Comparison of ENCODE assay signal across 12 cellular contexts in genomic region chr17:41915566-41915965, GRCh38. TPM values are rescaled to one million over a fixed set of nuclear protein-coding genes. Genes with fewer than 3 reads are reported as not detected.
DNase-seq lines count a peak whose midpoint lies in the region; ATAC-seq, FAIRE-seq and TF ChIP-seq lines count a peak whose summit lies in the region.
"Had no signal": no experiment of that assay in that cellular context is flagged by ENCODE, and none has a peak within 500 bp of the region (broad histone marks: within the 10 kb centered on the region; RNA-seq: fewer than 3 reads in every experiment).

No MANE protein-coding gene starts in this region.

- H3K9me1 ChIP-seq in K562 (ENCODE audit: control insufficient read depth, insufficient read depth, low read length), result peaks cover 10% of the 10 kb centered on the region

- H3K9me3 ChIP-seq in CD4-positive, CD25-positive, alpha-beta regulatory T cell (ENCODE audit: control insufficient read depth in 2 of 2, low read length in 2 of 2), result no peaks in the 10 kb centered on the region
- no peaks in the 10 kb centered on the region for H3K9me3 ChIP-seq in K562 (replicated peaks; ENCODE audit: control insufficient read depth, insufficient read depth, low read depth, low read length)
- no peaks in the 10 kb centered on the region for H3K9me3 ChIP-seq in naive thymus-derived CD4-positive, alpha-beta T cell (ENCODE audit: control insufficient read depth in 2 of 3, low read length in 3 of 3)
- H3K9me3 ChIP-seq: body of pancreas, spleen had no signal

- TF ChIP-seq CTCF in HFFc6 (IDR thresholded peaks at IDR 0.05), result no peak
- no peak for TF ChIP-seq CTCF in K562 (IDR thresholded peaks at IDR 0.05 in 2 of 3, conservative IDR thresholded peaks at IDR 0.05 in 1 of 3; ENCODE audit: insufficient read depth in 2 of 3, low read depth in 1 of 3, low read length in 3 of 3)
- no peak for TF ChIP-seq CTCF in GM10266 (IDR thresholded peaks at IDR 0.05; ENCODE audit: control insufficient read depth, insufficient read depth, low read depth, missing control alignments)

- no peaks in the 10 kb centered on the region for H3K27me3 ChIP-seq in CD4-positive, CD25-positive, alpha-beta regulatory T cell (ENCODE audit: control insufficient read depth, insufficient read depth, low read length)
- H3K27me3 ChIP-seq in K562 (ENCODE audit: control insufficient read depth in 2 of 2, insufficient read depth in 2 of 2, low read length in 2 of 2), result no peaks in the 10 kb centered on the region
- H3K27me3 ChIP-seq in naive thymus-derived CD4-positive, alpha-beta T cell (ENCODE audit: control insufficient read depth in 2 of 2, insufficient read depth in 2 of 2, low read length in 2 of 2), result no peaks in the 10 kb centered on the region
- H3K27me3 ChIP-seq: body of pancreas, spleen had no signal

- peaks cover 39% of the 10 kb centered on the region for H3K4me1 ChIP-seq in CD4-positive, CD25-positive, alpha-beta regulatory T cell (ENCODE audit: control insufficient read depth, insufficient read depth, low read length, poor library complexity, severe bottlenecking)
- peaks cover 41% of the 10 kb centered on the region in 2 experiments for H3K4me1 ChIP-seq in K562 (replicated peaks in 1 of 2; ENCODE audit: control insufficient read depth in 2 of 2, insufficient read depth in 2 of 2, low read length in 2 of 2)
- H3K4me1 ChIP-seq in naive thymus-derived CD4-positive, alpha-beta T cell (ENCODE audit: control insufficient read depth in 2 of 2, insufficient read depth in 2 of 2, low read length in 2 of 2), result peaks cover 8 to 14% of the 10 kb centered on the region in 2 donors

- H3K4me3 Mint-ChIP-seq in CD4-positive, CD25-positive, alpha-beta regulatory T cell, result peak overlapping the region in 3 of 4 donors; percentile 64 to 89 (median 85)
- H3K4me3 Mint-ChIP-seq in HFFc6, result peak overlapping the region; percentile 97
- peak overlapping the region in 7 of 10 donors; percentile 7 to 83 (median 48) for H3K4me3 Mint-ChIP-seq in naive thymus-derived CD4-positive, alpha-beta T cell

- BruUV-seq in K562 (replicated peaks; lab: Mats Ljungman, UMichigan), result no TSS peak

- POLR2A ChIA-PET in K562 (lab: Yijun Ruan, JAX), result interaction anchor here (1.0 kb wide), 2 partner anchors 11 to 50 kb away, joined by 3 read pairs; partner anchors contain the start of gene KLHL11
- POLR2A ChIA-PET in naive thymus-derived CD4-positive, alpha-beta T cell (lab: Charles Lee), result interaction anchor here (0.6 to 1.3 kb wide), 2 partner anchors 15 to 18 kb away, joined by 3 to 5 read pairs; partner anchors contain the start of gene ODAD4

- H4K20me1 ChIP-seq in K562 (replicated peaks; ENCODE audit: control insufficient read depth, insufficient read depth, low read length), result peaks cover 25% of the 10 kb centered on the region

- intact Hi-C loops in K562 (cut with micrococcal nuclease), result loop anchor here (5.0 kb wide), 1 partner anchor 42 kb away; no protein-coding TSS in a partner anchor
- intact Hi-C loops in naive thymus-derived CD4-positive, alpha-beta T cell (cut with micrococcal nuclease), result loop anchor here in 1 of 2 donors (5.0 kb wide), 1 partner anchor 267 kb away; the partner anchor contains the start of gene KCNH4

- H3K4me3 ChIP-seq in CD4-positive, CD25-positive, alpha-beta regulatory T cell (ENCODE audit: low read depth, low read length), result no peak overlapping the region
- H3K4me3 ChIP-seq in K562, result no peak overlapping the region
- H3K4me3 ChIP-seq in naive thymus-derived CD4-positive, alpha-beta T cell (ENCODE audit: low read length), result no peak overlapping the region
- H3K4me3 ChIP-seq: body of pancreas, spleen had no signal

- H3K27ac Mint-ChIP-seq in CD4-positive, CD25-positive, alpha-beta regulatory T cell, result peak overlapping the region in 2 of 3 donors; percentile 26 to 52
- H3K27ac Mint-ChIP-seq in HFFc6, result peak overlapping the region; percentile 73
- peak overlapping the region in 4 of 9 donors; percentile 31 to 80 (median 59) for H3K27ac Mint-ChIP-seq in naive thymus-derived CD4-positive, alpha-beta T cell

- no peak for TF ChIP-seq RAD21 in K562 (CRISPR knock-in tag; conservative IDR thresholded peaks at IDR 0.05 in 1 of 2, IDR thresholded peaks at IDR 0.05 in 1 of 2)

- peaks cover 29% of the 10 kb centered on the region for H3K36me3 ChIP-seq in CD4-positive, CD25-positive, alpha-beta regulatory T cell (ENCODE audit: control insufficient read depth, insufficient read depth, low read length)
- H3K36me3 ChIP-seq in K562 (ENCODE audit: control insufficient read depth, insufficient read depth, low read length), result peaks cover 68% of the 10 kb centered on the region
- peaks cover 7 to 42% (median 9%) of the 10 kb centered on the region in 3 experiments for H3K36me3 ChIP-seq in naive thymus-derived CD4-positive, alpha-beta T cell (ENCODE audit: control insufficient read depth in 2 of 3, insufficient read depth in 3 of 3, low read length in 3 of 3)

- H3K36me3 Mint-ChIP-seq in CD4-positive, CD25-positive, alpha-beta regulatory T cell, result peaks cover 13% of the 10 kb centered on the region
- peaks cover 37% of the 10 kb centered on the region for H3K36me3 Mint-ChIP-seq in HFFc6 (ENCODE audit: low read depth)
- peaks cover 0 to 23% (median 5%) of the 10 kb centered on the region in 5 donors for H3K36me3 Mint-ChIP-seq in naive thymus-derived CD4-positive, alpha-beta T cell

- H3K27me3 Mint-ChIP-seq in CD4-positive, CD25-positive, alpha-beta regulatory T cell, result no peaks in the 10 kb centered on the region
- H3K27me3 Mint-ChIP-seq in HFFc6 (ENCODE audit: insufficient read depth), result peaks cover 3% of the 10 kb centered on the region
- no peaks in the 10 kb centered on the region for H3K27me3 Mint-ChIP-seq in naive thymus-derived CD4-positive, alpha-beta T cell

- peaks cover 68% of the 10 kb centered on the region for H3K79me2 ChIP-seq in K562 (ENCODE audit: control insufficient read depth, insufficient read depth, low read length)

- no peak for FAIRE-seq in K562 (lab: Jason Lieb, UNC)

- no peak overlapping the region for H3K27ac ChIP-seq in CD4-positive, CD25-positive, alpha-beta regulatory T cell (ENCODE audit: insufficient read depth, low read length, poor library complexity, severe bottlenecking)
- no peak overlapping the region for H3K27ac ChIP-seq in K562 (ENCODE audit: extremely low read depth, low read depth, low read length)
- no peak overlapping the region for H3K27ac ChIP-seq in naive thymus-derived CD4-positive, alpha-beta T cell (ENCODE audit: low read depth, low read length)
- H3K27ac ChIP-seq: spleen had no signal

- CTCF ChIA-PET in K562 (lab: Yijun Ruan, JAX; ENCODE audit: low intra/inter-chr PET ratio), result interaction anchor here (0.6 kb wide), 1 partner anchor 268 kb away, joined by 4 read pairs; no protein-coding TSS in a partner anchor
- CTCF ChIA-PET in naive thymus-derived CD4-positive, alpha-beta T cell (lab: Charles Lee), result no interaction called here

- no peak for TF ChIP-seq POLR2A in K562 (conservative IDR thresholded peaks at IDR 0.05)

- no peak for DNase-seq in CD4-positive, CD25-positive, alpha-beta regulatory T cell
- DNase-seq in HFFc6 (no peak), K562 (ENCODE audit: extremely low read depth in 1 of 4, low spot score in 3 of 4) (no peak), AG20443 (ENCODE audit: low spot score) (no peak), GM10266 (ENCODE audit: extremely low spot score) (no peak)
- DNase-seq in naive thymus-derived CD4-positive, alpha-beta T cell, result no peak
- DNase-seq in effector CD4-positive, alpha-beta T cell, result no peak
- DNase-seq: body of pancreas, NCI-H1417 treated with DMSO at 0.1 percent for 48 hours, NCI-H748 treated with DMSO at 0.1 percent for 48 hours, spleen had no signal

- no peaks in the 10 kb centered on the region for H3K9me3 Mint-ChIP-seq in CD4-positive, CD25-positive, alpha-beta regulatory T cell
- no peaks in the 10 kb centered on the region for H3K9me3 Mint-ChIP-seq in HFFc6
- no peaks in the 10 kb centered on the region for H3K9me3 Mint-ChIP-seq in naive thymus-derived CD4-positive, alpha-beta T cell

- in situ Hi-C loops in K562 (cut with MboI), result no loop called here

- H3K4me2 ChIP-seq in K562 (ENCODE audit: insufficient read depth, low read length), result 0 out of 2 replicates have a peak overlapping the region, but pooled peaks have one; percentile 41

- WGBS in K562 (ENCODE audit: insufficient coverage, low coverage, missing lambda C conversion rate), result 50% methylated on average over 2 of the region's 2 CpGs

- H2AFZ ChIP-seq in K562 (ENCODE audit: low read depth, low read length), result no peak overlapping the region

- peak overlapping the region; percentile 27 to 73; a peak in 3 of 4 replicates for H3K9ac ChIP-seq in K562 (ENCODE audit: insufficient read depth in 1 of 2, low read depth in 2 of 2, low read length in 2 of 2)

- peaks cover 18 to 47% (median 30%) of the 10 kb centered on the region in 4 donors for H3K4me1 Mint-ChIP-seq in CD4-positive, CD25-positive, alpha-beta regulatory T cell
- peaks cover 74% of the 10 kb centered on the region for H3K4me1 Mint-ChIP-seq in HFFc6 (ENCODE audit: low read depth)
- peaks cover 29 to 49% (median 37%) of the 10 kb centered on the region in 7 donors for H3K4me1 Mint-ChIP-seq in naive thymus-derived CD4-positive, alpha-beta T cell

- ATAC-seq in CD4-positive, CD25-positive, alpha-beta regulatory T cell (ENCODE audit: low read depth in 2 of 2), result no peak
- no peak for ATAC-seq in K562
- ATAC-seq in naive thymus-derived CD4-positive, alpha-beta T cell, result no peak
- ATAC-seq in HG02973 (IDR thresholded peaks at IDR 0.05; ENCODE audit: unreplicated experiment), result no peak
- ATAC-seq: body of pancreas had no signal

- no peak for TF ChIP-seq EP300 in K562 (IDR thresholded peaks at IDR 0.05; ENCODE audit: low read length)

RNA-seq across cellular contexts. Expression of gene ACLY, which starts 3.2 kb away (rescaled TPM):
- total RNA-seq in CD4-positive, CD25-positive, alpha-beta regulatory T cell, result 76.3 TPM
- 10 to 100 TPM; 50.3 to 56.8 (median 55.6) TPM for polyA plus RNA-seq in CD4-positive, CD25-positive, alpha-beta regulatory T cell
- total RNA-seq in HFFc6 (2021; fragmentation: NEBNext Ultra II Directional; extraction: Animal tissue kit (Norgen Biotek cat#: 25700)), result 100 to 1,000 TPM; 254 to 315 (median 279) TPM
- 153 and 277 TPM in 2 replicates for total RNA-seq in K562 (2011; cell fraction: chromatin; rRNA removed; ENCODE audit: low replicate concordance)
- 161 TPM in 2 replicates for total RNA-seq in K562 (2011; cell fraction: nucleolus; rRNA removed)
- total RNA-seq in K562 (2011; cell fraction: nucleoplasm; rRNA removed), result 163 and 174 TPM in 2 replicates
- total RNA-seq in K562 (2014; rRNA removed) (114 and 123 TPM in 2 replicates), K562 (2014; rRNA removed; fragmentation: Illumina TruSeq; extraction: Trizol) (112 and 125 TPM in 2 replicates), K562 (2015; rRNA removed; fragmentation: Illumina TruSeq; extraction: Trizol) (129 and 131 TPM in 2 replicates), K562 (2021) (261 and 280 TPM in 2 replicates)
- polyA plus RNA-seq in K562 (2011; rRNA removed) (163 and 165 TPM in 2 replicates), K562 (2014; fragmentation: Illumina TruSeq; extraction: Trizol) (194 and 206 TPM in 2 replicates), K562 (2014; fragmentation: Nextera tagmentation; extraction: Ambion mirVana) (10 to 100 TPM; 42.9 to 58.5 TPM), K562 (2014; rRNA removed) (120 and 129 TPM in 2 replicates)
- polyA plus RNA-seq in K562 (2011; cell fraction: cytosol; rRNA removed), result 156 and 184 TPM in 2 replicates
- 114 and 149 TPM in 2 replicates for polyA plus RNA-seq in K562 (2011; cell fraction: nucleus; rRNA removed)
- polyA plus RNA-seq in K562 (2012), result 94.5 and 161 TPM in 2 replicates
- 244 and 312 TPM in 2 replicates for polyA minus RNA-seq in K562 (2011; rRNA and poly(A)+ RNA removed)
- polyA minus RNA-seq in K562 (2011; cell fraction: cytosol; rRNA and poly(A)+ RNA removed), result 258 TPM in 2 replicates
- 49.9 and 63.5 TPM in 2 replicates for polyA minus RNA-seq in K562 (2011; cell fraction: nucleus; rRNA and poly(A)+ RNA removed)
- total RNA-seq in naive thymus-derived CD4-positive, alpha-beta T cell, result 100 to 1,000 TPM in 1 of 5 experiments, 10 to 100 TPM in 4; 59.2 to 154 (median 70.8) TPM
- 10 to 100 TPM; 42.7 to 51.9 TPM for polyA plus RNA-seq in naive thymus-derived CD4-positive, alpha-beta T cell

RNA-seq across cellular contexts. Expression of gene ODAD4, which starts 14.9 kb away (rescaled TPM):
- not detected for total RNA-seq in CD4-positive, CD25-positive, alpha-beta regulatory T cell
- polyA plus RNA-seq in CD4-positive, CD25-positive, alpha-beta regulatory T cell, result under 1 TPM in 3 of 4 donors, not detected in 1; 0.14 to 0.28 (median 0.15) TPM
- 1 to 10 TPM in 3 of 6 experiments, under 1 TPM in 3; 0.74 to 1.8 (median 0.97) TPM for total RNA-seq in HFFc6 (2021; fragmentation: NEBNext Ultra II Directional; extraction: Animal tissue kit (Norgen Biotek cat#: 25700))
- 2.3 and 4.6 TPM in 2 replicates for total RNA-seq in K562 (2011; cell fraction: chromatin; rRNA removed; ENCODE audit: low replicate concordance)
- total RNA-seq in K562 (2011; cell fraction: nucleolus; rRNA removed), result 0.67 and 2.2 TPM in 2 replicates
- total RNA-seq in K562 (2011; cell fraction: nucleoplasm; rRNA removed), result 1.8 TPM in 2 replicates
- total RNA-seq in K562 (2014; rRNA removed) (0.09 and 0.24 TPM in 2 replicates), K562 (2014; rRNA removed; fragmentation: Illumina TruSeq; extraction: Trizol) (0.70 and 0.98 TPM in 2 replicates), K562 (2015; rRNA removed; fragmentation: Illumina TruSeq; extraction: Trizol) (0.45 and 0.51 TPM in 2 replicates), K562 (2021) (0.11 and 0.75 TPM in 2 replicates)
- polyA plus RNA-seq in K562 (2011; rRNA removed) (0.05 and 0.35 TPM in 2 replicates), K562 (2014; fragmentation: Illumina TruSeq; extraction: Trizol) (0.57 and 0.67 TPM in 2 replicates), K562 (2014; fragmentation: Nextera tagmentation; extraction: Ambion mirVana) (under 1 TPM; 0.30 to 0.81 TPM), K562 (2014; rRNA removed) (0.22 and 0.49 TPM in 2 replicates)
- polyA plus RNA-seq in K562 (2011; cell fraction: cytosol; rRNA removed), result 0.09 TPM in 2 replicates
- 0.32 and 0.44 TPM in 2 replicates for polyA plus RNA-seq in K562 (2011; cell fraction: nucleus; rRNA removed)
- polyA plus RNA-seq in K562 (2012), result 0.35 and 1.6 TPM in 2 replicates
- polyA minus RNA-seq in K562 (2011; rRNA and poly(A)+ RNA removed), result 0.54 and 0.63 TPM in 2 replicates
- not detected in 2 replicates for polyA minus RNA-seq in K562 (2011; cell fraction: cytosol; rRNA and poly(A)+ RNA removed)
- 0.54 and 1.00 TPM in 2 replicates for polyA minus RNA-seq in K562 (2011; cell fraction: nucleus; rRNA and poly(A)+ RNA removed)
- total RNA-seq in naive thymus-derived CD4-positive, alpha-beta T cell, result 1 to 10 TPM in 3 of 5 experiments, under 1 TPM in 1, not detected in 1; 0.16 to 4.1 (median 1.6) TPM
- under 1 TPM; 0.10 to 0.40 TPM for polyA plus RNA-seq in naive thymus-derived CD4-positive, alpha-beta T cell

RNA-seq across cellular contexts. Expression of gene KLHL11, which starts 50.3 kb away (rescaled TPM):
- total RNA-seq in CD4-positive, CD25-positive, alpha-beta regulatory T cell, result 21.7 TPM
- polyA plus RNA-seq in CD4-positive, CD25-positive, alpha-beta regulatory T cell, result 10 to 100 TPM in 1 of 4 donors, 1 to 10 TPM in 3; 5.4 to 11.5 (median 6.7) TPM
- total RNA-seq in HFFc6 (2021; fragmentation: NEBNext Ultra II Directional; extraction: Animal tissue kit (Norgen Biotek cat#: 25700)), result 10 to 100 TPM; 13.4 to 16.2 (median 15.7) TPM
- total RNA-seq in K562 (2011; cell fraction: chromatin; rRNA removed; ENCODE audit: low replicate concordance), result 17.7 and 34.3 TPM in 2 replicates
- 11.2 and 16.2 TPM in 2 replicates for total RNA-seq in K562 (2011; cell fraction: nucleolus; rRNA removed)
- 12.0 and 16.3 TPM in 2 replicates for total RNA-seq in K562 (2011; cell fraction: nucleoplasm; rRNA removed)
- 15.8 and 16.0 TPM in 2 replicates for total RNA-seq in K562 (2014; rRNA removed)
- 14.8 and 17.4 TPM in 2 replicates for total RNA-seq in K562 (2014; rRNA removed; fragmentation: Illumina TruSeq; extraction: Trizol)
- 16.8 and 17.0 TPM in 2 replicates for total RNA-seq in K562 (2015; rRNA removed; fragmentation: Illumina TruSeq; extraction: Trizol)
- total RNA-seq in K562 (2021), result 12.4 and 13.8 TPM in 2 replicates
- 6.1 and 10.3 TPM in 2 replicates for polyA plus RNA-seq in K562 (2011; rRNA removed)
- polyA plus RNA-seq in K562 (2011; cell fraction: cytosol; rRNA removed), result 4.1 and 5.8 TPM in 2 replicates
- 2.9 and 3.2 TPM in 2 replicates for polyA plus RNA-seq in K562 (2011; cell fraction: nucleus; rRNA removed)
- 1.4 TPM in 2 replicates for polyA plus RNA-seq in K562 (2012)
- polyA plus RNA-seq in K562 (2014; fragmentation: Illumina TruSeq; extraction: Trizol), result 3.0 and 3.5 TPM in 2 replicates
- under 1 TPM; 0.20 to 0.28 TPM for polyA plus RNA-seq in K562 (2014; fragmentation: Nextera tagmentation; extraction: Ambion mirVana)
- 5.0 and 5.2 TPM in 2 replicates for polyA plus RNA-seq in K562 (2014; rRNA removed)
- polyA minus RNA-seq in K562 (2011; rRNA and poly(A)+ RNA removed), result 35.7 and 66.8 TPM in 2 replicates
- 9.8 and 21.5 TPM in 2 replicates for polyA minus RNA-seq in K562 (2011; cell fraction: cytosol; rRNA and poly(A)+ RNA removed)
- 4.6 and 6.0 TPM in 2 replicates for polyA minus RNA-seq in K562 (2011; cell fraction: nucleus; rRNA and poly(A)+ RNA removed)
- total RNA-seq in naive thymus-derived CD4-positive, alpha-beta T cell, result 10 to 100 TPM; 15.2 to 25.9 (median 18.9) TPM
- 1 to 10 TPM; 6.7 to 7.0 TPM for polyA plus RNA-seq in naive thymus-derived CD4-positive, alpha-beta T cell

RNA-seq across cellular contexts. Expression of gene CNP, which starts 51.0 kb away (rescaled TPM):
- 27.7 TPM for total RNA-seq in CD4-positive, CD25-positive, alpha-beta regulatory T cell
- 10 to 100 TPM; 26.9 to 44.3 (median 34.1) TPM for polyA plus RNA-seq in CD4-positive, CD25-positive, alpha-beta regulatory T cell
- total RNA-seq in HFFc6 (2021; fragmentation: NEBNext Ultra II Directional; extraction: Animal tissue kit (Norgen Biotek cat#: 25700)), result 100 to 1,000 TPM; 105 to 118 (median 111) TPM
- total RNA-seq in K562 (2011; cell fraction: chromatin; rRNA removed; ENCODE audit: low replicate concordance), result 33.1 and 94.9 TPM in 2 replicates
- 31.3 and 42.9 TPM in 2 replicates for total RNA-seq in K562 (2011; cell fraction: nucleolus; rRNA removed)
- total RNA-seq in K562 (2011; cell fraction: nucleoplasm; rRNA removed), result 37.7 and 39.6 TPM in 2 replicates
- 45.4 and 45.8 TPM in 2 replicates for total RNA-seq in K562 (2014; rRNA removed)
- 15.9 and 18.6 TPM in 2 replicates for total RNA-seq in K562 (2014; rRNA removed; fragmentation: Illumina TruSeq; extraction: Trizol)
- 31.8 and 32.1 TPM in 2 replicates for total RNA-seq in K562 (2015; rRNA removed; fragmentation: Illumina TruSeq; extraction: Trizol)
- total RNA-seq in K562 (2021), result 49.4 and 52.0 TPM in 2 replicates
- 15.5 and 20.7 TPM in 2 replicates for polyA plus RNA-seq in K562 (2011; rRNA removed)
- 11.4 and 24.5 TPM in 2 replicates for polyA plus RNA-seq in K562 (2011; cell fraction: cytosol; rRNA removed)
- polyA plus RNA-seq in K562 (2011; cell fraction: nucleus; rRNA removed), result 10.2 and 21.9 TPM in 2 replicates
- polyA plus RNA-seq in K562 (2012), result 30.0 and 34.8 TPM in 2 replicates
- polyA plus RNA-seq in K562 (2014; fragmentation: Illumina TruSeq; extraction: Trizol), result 33.2 and 37.5 TPM in 2 replicates
- 1 to 10 TPM; 1.7 to 3.8 TPM for polyA plus RNA-seq in K562 (2014; fragmentation: Nextera tagmentation; extraction: Ambion mirVana)
- 29.1 and 30.2 TPM in 2 replicates for polyA plus RNA-seq in K562 (2014; rRNA removed)
- polyA minus RNA-seq in K562 (2011; rRNA and poly(A)+ RNA removed), result 19.5 and 44.8 TPM in 2 replicates
- polyA minus RNA-seq in K562 (2011; cell fraction: cytosol; rRNA and poly(A)+ RNA removed), result 36.4 and 44.8 TPM in 2 replicates
- polyA minus RNA-seq in K562 (2011; cell fraction: nucleus; rRNA and poly(A)+ RNA removed), result 11.0 and 11.9 TPM in 2 replicates
- total RNA-seq in naive thymus-derived CD4-positive, alpha-beta T cell, result 10 to 100 TPM; 29.6 to 86.3 (median 32.5) TPM
- 10 to 100 TPM; 32.3 to 34.2 TPM for polyA plus RNA-seq in naive thymus-derived CD4-positive, alpha-beta T cell
